Comparison of ENCODE assay signal across 1 cellular context in the genomic region with DNA sequence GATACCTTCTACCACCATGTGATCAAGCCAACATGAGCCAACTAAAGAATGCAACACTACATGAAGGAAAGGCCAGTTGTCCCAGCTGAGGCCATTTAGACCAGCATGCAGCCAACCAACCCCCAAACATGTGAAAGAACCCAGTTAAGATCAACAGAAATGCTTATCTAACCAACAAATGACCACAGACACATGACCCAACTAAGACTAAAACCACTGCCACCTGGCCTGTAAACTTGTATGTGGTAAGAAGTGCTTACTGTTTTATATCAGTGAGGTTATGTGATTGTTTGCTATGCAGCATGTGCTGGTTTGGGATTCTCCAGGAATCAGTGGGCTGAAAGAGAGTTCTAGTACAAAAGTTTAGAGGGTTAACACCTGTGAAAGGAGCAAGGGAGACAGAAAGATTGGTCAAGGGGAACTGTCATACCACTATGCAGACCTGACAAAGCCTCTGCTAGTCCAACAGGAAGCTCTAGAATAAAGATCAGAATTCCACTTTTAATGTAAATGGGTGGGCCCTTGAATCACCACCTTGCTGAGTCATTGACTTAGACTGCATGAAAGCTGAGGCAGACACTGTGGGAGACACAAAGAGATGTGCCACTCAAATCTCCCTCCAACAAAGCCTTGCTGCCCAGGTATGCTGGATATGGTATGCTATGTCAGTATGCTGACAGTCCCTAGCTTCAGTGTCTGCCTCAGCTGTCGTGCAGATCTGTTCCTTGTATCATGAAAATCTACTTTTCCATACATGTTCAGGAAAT.
TF ChIP-seq lines count a peak whose summit lies in the region.

No MANE protein-coding gene starts in this region.

TF ChIP-seq in HepG2, 621 proteins besides CTCF, POLR2A, EP300 and RAD21:
- TF ChIP-seq, protein P1, sequence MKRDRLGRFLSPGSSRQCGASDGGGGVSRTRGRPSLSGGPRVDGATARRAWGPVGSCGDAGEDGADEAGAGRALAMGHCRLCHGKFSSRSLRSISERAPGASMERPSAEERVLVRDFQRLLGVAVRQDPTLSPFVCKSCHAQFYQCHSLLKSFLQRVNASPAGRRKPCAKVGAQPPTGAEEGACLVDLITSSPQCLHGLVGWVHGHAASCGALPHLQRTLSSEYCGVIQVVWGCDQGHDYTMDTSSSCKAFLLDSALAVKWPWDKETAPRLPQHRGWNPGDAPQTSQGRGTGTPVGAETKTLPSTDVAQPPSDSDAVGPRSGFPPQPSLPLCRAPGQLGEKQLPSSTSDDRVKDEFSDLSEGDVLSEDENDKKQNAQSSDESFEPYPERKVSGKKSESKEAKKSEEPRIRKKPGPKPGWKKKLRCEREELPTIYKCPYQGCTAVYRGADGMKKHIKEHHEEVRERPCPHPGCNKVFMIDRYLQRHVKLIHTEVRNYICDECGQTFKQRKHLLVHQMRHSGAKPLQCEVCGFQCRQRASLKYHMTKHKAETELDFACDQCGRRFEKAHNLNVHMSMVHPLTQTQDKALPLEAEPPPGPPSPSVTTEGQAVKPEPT (CRISPR knock-in tag; IDR thresholded peaks at IDR 0.05; ENCODE audit: low read depth), result no peak
- TF ChIP-seq FOSL2 (CRISPR knock-in tag; IDR thresholded peaks at IDR 0.05) (0 out of 2 replicates have a peak, but pooled peaks have one; percentile 13), NFE2L2 (IDR thresholded peaks at IDR 0.05; ENCODE audit: low read length) (peak; percentile 30; the same call in 1 of the 2 replicates), POLR2AphosphoS2 (IDR thresholded peaks at IDR 0.05; ENCODE audit: low read depth, low read length) (no peak), ZNF782 (CRISPR knock-in tag; IDR thresholded peaks at IDR 0.05; ENCODE audit: borderline replicate concordance) (no peak), SOX13 (IDR thresholded peaks at IDR 0.05) (no peak), SOX13 (CRISPR knock-in tag; conservative IDR thresholded peaks at IDR 0.05 in 1 of 2, IDR thresholded peaks at IDR 0.05 in 1 of 2) (no peak), ZIK1 (CRISPR knock-in tag; IDR thresholded peaks at IDR 0.05; ENCODE audit: borderline replicate concordance, low read depth) (no peak), ZSCAN12 (CRISPR knock-in tag; IDR thresholded peaks at IDR 0.05) (no peak), ISX (CRISPR knock-in tag; conservative IDR thresholded peaks at IDR 0.05) (no peak), BHLHE40 (IDR thresholded peaks at IDR 0.05; ENCODE audit: low read length) (no peak)
TF ChIP-seq in HepG2: peak in this region for 2.
